Comparison of ENCODE assay signal across 29 cellular contexts in the genomic region with DNA sequence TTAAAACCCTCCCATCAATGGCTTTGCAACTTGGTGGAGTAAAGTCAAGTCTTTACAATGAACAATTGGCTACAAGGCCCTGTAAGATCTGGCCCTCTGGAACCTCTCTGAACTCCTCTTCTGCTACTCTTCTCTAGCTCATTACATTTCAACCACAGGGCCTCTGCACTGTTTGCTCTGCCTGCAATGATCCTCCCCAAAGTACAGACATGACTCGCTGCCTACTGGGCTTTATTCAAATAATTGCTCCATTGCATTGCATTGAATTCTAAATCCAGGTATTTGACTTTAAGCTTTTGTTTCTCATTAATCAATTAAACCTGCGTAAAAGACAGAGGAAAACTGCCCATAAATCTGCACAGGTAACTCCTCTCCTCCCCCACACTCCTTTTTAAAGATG.
DNase-seq lines count a peak whose midpoint lies in the region; ATAC-seq and TF ChIP-seq lines count a peak whose summit lies in the region.
"Had no signal": no experiment of that assay in that cellular context is flagged by ENCODE, and none has a peak within 500 bp of the region (broad histone marks: within the 10 kb centered on the region; RNA-seq: fewer than 3 reads in every experiment).

No MANE protein-coding gene starts in this region.

- TF ChIP-seq POLR2A in testis (IDR thresholded peaks at IDR 0.05): no peak

- WGBS in testis, 2 donors: 89 to 97% methylated on average over 2 of the region's 2 CpGs

- H3K4me3 Mint-ChIP-seq in Caco-2 (ENCODE audit: unreplicated experiment) (no peak overlapping the region), endothelial cell (ENCODE audit: unreplicated experiment) (no peak overlapping the region)
- H3K4me3 Mint-ChIP-seq: activated naive CD8-positive, alpha-beta T cell; activated T-cell treated with anti-CD3 and anti-CD28 coated beads, Interleukin-2, amount 50 U/mL, for 24 hours; B cell; CD8-positive, alpha-beta memory T cell; naive B cell; WTC11 had no signal

- H3K9ac ChIP-seq in PC-3 (ENCODE audit: low read length): peak overlapping the region; percentile 76

- peak overlapping the region; percentile 80 for H3K4me2 ChIP-seq in PC-3 (ENCODE audit: low read length)

- H2AFZ ChIP-seq in PC-3 (ENCODE audit: low read length): no peak overlapping the region

- DNase-seq in Caco-2: no peak
- DNase-seq in PC-3: peak; percentile 53
- DNase-seq in renal cortical epithelial cell (ENCODE audit: low read depth): peak; percentile 32
- no peak for DNase-seq in endothelial cell (ENCODE audit: low spot score)
- no peak for DNase-seq in testis
- DNase-seq in putamen (ENCODE audit: low spot score): no peak
- DNase-seq: activated effector memory CD4-positive, alpha-beta T cell treated with anti-CD3 and anti-CD28 coated beads, Interleukin-2, amount 50 U/mL, for 16 hours; activated T-cell treated with anti-CD3 and anti-CD28 coated beads, Interleukin-2, amount 50 U/mL, for 24 hours; CD8-positive, alpha-beta memory T cell; DMS153; effector CD4-positive, alpha-beta T cell; head of caudate nucleus; midbrain; naive B cell; NCI-H2081 treated with DMSO at 0.1 percent for 48 hours; NCI-H82; RPMI8226; sigmoid colon; stimulated activated CD4-positive, alpha-beta T cell treated with anti-CD3 and anti-CD28 coated beads, Interleukin-15, amount 100 ng/mL, for 24 hours; stimulated activated CD4-positive, alpha-beta T cell treated with anti-CD3 and anti-CD28 coated beads, Interleukin-4, amount 100 ng/mL, for 4 hours had no signal

- intact Hi-C loops in Caco-2 (cut with micrococcal nuclease; ENCODE audit: unreplicated experiment): no loop called here
- intact Hi-C loops in PC-3 (cut with micrococcal nuclease): no loop called here
- intact Hi-C loops in testis (cut with DNase I; ENCODE audit: low total_unique reads): no loop called here

- no peaks in the 10 kb centered on the region for H3K9me3 Mint-ChIP-seq in Caco-2 (ENCODE audit: unreplicated experiment)
- no peaks in the 10 kb centered on the region for H3K9me3 Mint-ChIP-seq in endothelial cell (ENCODE audit: unreplicated experiment)
- H3K9me3 Mint-ChIP-seq: activated T-cell treated with anti-CD3 and anti-CD28 coated beads, Interleukin-2, amount 50 U/mL, for 24 hours; CD8-positive, alpha-beta memory T cell; WTC11 had no signal

- H3K27me3 Mint-ChIP-seq in Caco-2 (ENCODE audit: insufficient read depth, unreplicated experiment) (no peaks in the 10 kb centered on the region), endothelial cell (ENCODE audit: unreplicated experiment) (no peaks in the 10 kb centered on the region)
- H3K27me3 Mint-ChIP-seq: activated naive CD8-positive, alpha-beta T cell; activated T-cell treated with anti-CD3 and anti-CD28 coated beads, Interleukin-2, amount 50 U/mL, for 24 hours; naive B cell; progenitor cell of endocrine pancreas had no signal

- H4K20me1 ChIP-seq in PC-3 (ENCODE audit: low read length): no peaks in the 10 kb centered on the region

- H3K79me2 ChIP-seq in PC-3 (ENCODE audit: low read length): no peaks in the 10 kb centered on the region

- no TSS peak for BruUV-seq in Caco-2 (replicated peaks; lab: Mats Ljungman, UMichigan)
- no TSS peak for BruUV-seq in PC-3 (replicated peaks; lab: Mats Ljungman, UMichigan)

- POLR2A ChIA-PET in Caco-2 (lab: Charles Lee) (no interaction called here), PC-3 (lab: Charles Lee; ENCODE audit: unreplicated experiment) (no interaction called here)

- no peak for TF ChIP-seq CTCF in Caco-2 (IDR thresholded peaks at IDR 0.05; ENCODE audit: insufficient read depth in 1 of 2, low read depth in 1 of 2, low read length in 1 of 2, severe bottlenecking in 1 of 2, unreplicated experiment in 1 of 2)
- no peak for TF ChIP-seq CTCF in PC-3 (conservative IDR thresholded peaks at IDR 0.05; ENCODE audit: low read depth, low read length)
- no peak for TF ChIP-seq CTCF in endothelial cell (IDR thresholded peaks at IDR 0.05; ENCODE audit: unreplicated experiment)
- no peak for TF ChIP-seq CTCF in testis (IDR thresholded peaks at IDR 0.05)

- no peaks in the 10 kb centered on the region for H3K27me3 ChIP-seq in Caco-2 (replicated peaks; ENCODE audit: control insufficient read depth, insufficient read depth, low read length)
- no peaks in the 10 kb centered on the region for H3K27me3 ChIP-seq in PC-3 (ENCODE audit: low read length)
- H3K27me3 ChIP-seq in testis: no peaks in the 10 kb centered on the region
- H3K27me3 ChIP-seq: breast epithelium, sigmoid colon had no signal

- H3F3A ChIP-seq in PC-3 (ENCODE audit: low read length, unreplicated experiment): no peaks in the 10 kb centered on the region

- no peaks in the 10 kb centered on the region for H3K36me3 ChIP-seq in Caco-2 (ENCODE audit: control insufficient read depth, insufficient read depth, low read length)
- H3K36me3 ChIP-seq in PC-3 (ENCODE audit: low read depth, low read length): no peaks in the 10 kb centered on the region
- H3K36me3 ChIP-seq in testis (ENCODE audit: low read depth, missing control alignments): no peaks in the 10 kb centered on the region
- H3K36me3 ChIP-seq: breast epithelium, HAP-1, neutrophil, sigmoid colon had no signal

- H3K4me1 Mint-ChIP-seq in Caco-2 (ENCODE audit: low read depth, unreplicated experiment) (peaks cover 4% of the 10 kb centered on the region), endothelial cell (ENCODE audit: unreplicated experiment) (no peaks in the 10 kb centered on the region)

- peak overlapping the region; percentile 11 for H3K27ac Mint-ChIP-seq in Caco-2 (ENCODE audit: unreplicated experiment)
- H3K27ac Mint-ChIP-seq in endothelial cell (ENCODE audit: unreplicated experiment): no peak overlapping the region
- H3K27ac Mint-ChIP-seq: activated naive CD8-positive, alpha-beta T cell; activated T-cell treated with anti-CD3 and anti-CD28 coated beads, Interleukin-2, amount 50 U/mL, for 24 hours; B cell; CD8-positive, alpha-beta memory T cell; progenitor cell of endocrine pancreas; WTC11 had no signal

- H3K9me2 ChIP-seq in PC-3 (replicated peaks; ENCODE audit: low read length): no peaks in the 10 kb centered on the region

- ATAC-seq in PC-3: peak; percentile 32; the same call in 1 of the 2 replicates
- ATAC-seq in esophagus mucosa: peak; percentile 56
- ATAC-seq: HepG2, WTC11 had no signal

- CTCF ChIA-PET in Caco-2 (lab: Charles Lee) (no interaction called here), PC-3 (lab: Charles Lee) (interaction anchor here (1.2 kb wide), 1 partner anchor 481 kb away, joined by 3 read pairs; no protein-coding TSS in a partner anchor)

- no peaks in the 10 kb centered on the region for H3K36me3 Mint-ChIP-seq in Caco-2 (ENCODE audit: insufficient read depth, unreplicated experiment)
- H3K36me3 Mint-ChIP-seq in endothelial cell (ENCODE audit: low read depth, unreplicated experiment): no peaks in the 10 kb centered on the region
- H3K36me3 Mint-ChIP-seq: naive B cell, WTC11 had no signal

- H3K4me3 ChIP-seq in Caco-2 (ENCODE audit: low read depth, low read length) (no peak overlapping the region), PC-3 (ENCODE audit: low read length) (no peak overlapping the region; the same call in 1 of the 2 replicates), testis (no peak overlapping the region)
- H3K4me3 ChIP-seq: breast epithelium, HAP-1, sigmoid colon had no signal

- H3K4me1 ChIP-seq in Caco-2 (peaks cover 6% of the 10 kb centered on the region), PC-3 (ENCODE audit: insufficient read depth, low read length) (peaks cover 66% of the 10 kb centered on the region), testis (no peaks in the 10 kb centered on the region)
- H3K4me1 ChIP-seq: breast epithelium had no signal

- H3K9me3 ChIP-seq in Caco-2: no peaks in the 10 kb centered on the region
- no peaks in the 10 kb centered on the region for H3K9me3 ChIP-seq in PC-3 (ENCODE audit: low read length)
- no peaks in the 10 kb centered on the region for H3K9me3 ChIP-seq in testis
- H3K9me3 ChIP-seq: breast epithelium, HAP-1, neutrophil, sigmoid colon had no signal

- H3K27ac ChIP-seq in PC-3 (ENCODE audit: low read length) (peak overlapping the region; percentile 98), testis (no peak overlapping the region)
- H3K27ac ChIP-seq: breast epithelium, neutrophil, sigmoid colon had no signal

Comparison
In these comparisons a context has a peak if more than half of its experiments do, and no peak if none do; other contexts are left out.
1. DNase-seq: peak in PC-3 (single experiment) and renal cortical epithelial cell (single experiment); none in Caco-2 (0 of 2), endothelial cell (single experiment), testis (single experiment) and putamen (single experiment).